ENCODE assay signal across 9 cellular contexts in the genomic region with DNA sequence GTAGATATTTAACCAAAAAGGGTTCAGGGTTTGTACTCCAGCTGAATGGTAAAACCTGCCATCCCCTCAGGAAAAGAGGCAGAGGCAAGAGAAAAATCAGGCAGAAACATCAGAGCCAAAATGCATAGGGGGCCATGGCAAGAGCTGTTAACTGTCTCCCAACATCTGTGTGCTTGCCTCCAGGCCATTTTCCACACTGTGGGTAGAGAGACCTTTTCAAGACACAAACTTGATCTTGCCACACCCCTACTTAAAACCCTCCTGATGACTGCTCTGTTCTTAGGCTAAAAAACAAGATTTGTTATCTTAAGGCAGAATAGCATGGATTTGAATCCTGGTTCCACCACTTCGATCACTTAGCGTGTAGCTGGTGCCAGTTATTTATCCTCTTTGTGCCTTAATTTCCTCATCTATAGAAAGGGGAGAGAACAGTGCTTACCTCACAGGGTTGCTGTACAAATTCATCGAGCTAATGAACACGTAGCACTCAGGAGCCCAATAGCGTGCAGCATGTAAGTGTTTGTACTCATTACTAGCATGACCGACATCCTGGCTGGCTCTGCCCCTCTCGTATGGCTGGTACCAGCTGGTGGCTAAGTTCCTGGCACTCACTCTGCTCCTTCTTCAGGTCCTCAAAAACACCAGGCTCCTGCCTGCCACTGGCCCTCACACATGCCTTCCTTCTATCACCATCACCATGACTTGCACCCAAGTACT. TPM values are rescaled to one million over a fixed set of nuclear protein-coding genes. Genes with fewer than 3 reads are reported as not detected.
DNase-seq lines count a peak whose midpoint lies in the region; ATAC-seq and TF ChIP-seq lines count a peak whose summit lies in the region.
"Had no signal": no experiment of that assay in that cellular context is flagged by ENCODE, and none has a peak within 500 bp of the region (broad histone marks: within the 10 kb centered on the region; RNA-seq: fewer than 3 reads in every experiment).

No MANE protein-coding gene starts in this region.

- 94% methylated on average over 7 of the region's 7 CpGs for WGBS in mesenchymal stem cell

- peak overlapping the region; percentile 38 to 86 (median 72) for H3K27ac Mint-ChIP-seq in CD4-positive, alpha-beta memory T cell
- peak overlapping the region; percentile 89 for H3K27ac Mint-ChIP-seq in activated naive CD8-positive, alpha-beta T cell treated with anti-CD3 and anti-CD28 coated beads, Interleukin-2, amount 50 U/mL, for 24 hours
- H3K27ac Mint-ChIP-seq: neural progenitor cell had no signal

- H3K4me2 ChIP-seq in mesenchymal stem cell (ENCODE audit: low read length, poor library complexity, severe bottlenecking), result no peak overlapping the region
- H3K4me2 ChIP-seq in osteoblast (ENCODE audit: insufficient read depth, low read length), result no peak overlapping the region

- peak; percentile 35 for ATAC-seq in activated naive CD8-positive, alpha-beta T cell treated with anti-CD3 and anti-CD28 coated beads, Interleukin-2, amount 50 U/mL, for 24 hours

- no peak overlapping the region for H2BK15ac ChIP-seq in mesenchymal stem cell (ENCODE audit: low read depth, poor library complexity, severe bottlenecking)

- peak overlapping the region in 4 of 8 donors; percentile 15 to 54 (median 36) for H3K4me3 Mint-ChIP-seq in CD4-positive, alpha-beta memory T cell
- peak overlapping the region; percentile 50 for H3K4me3 Mint-ChIP-seq in activated naive CD8-positive, alpha-beta T cell treated with anti-CD3 and anti-CD28 coated beads, Interleukin-2, amount 50 U/mL, for 24 hours
- H3K4me3 Mint-ChIP-seq: neural progenitor cell had no signal

- H3K4me3 ChIP-seq in CD4-positive, alpha-beta memory T cell (ENCODE audit: low read length in 2 of 2), result no peak overlapping the region
- H3K4me3 ChIP-seq in Jurkat, Clone E6-1 (ENCODE audit: low read length), result no peak overlapping the region
- no peak overlapping the region for H3K4me3 ChIP-seq in mesenchymal stem cell (ENCODE audit: insufficient read depth in 1 of 2, low read depth in 1 of 2, low read length in 2 of 2)
- H3K4me3 ChIP-seq in osteoblast (ENCODE audit: insufficient read depth, low read length), result no peak overlapping the region
- H3K4me3 ChIP-seq: neural progenitor cell had no signal

- H3K27me3 Mint-ChIP-seq in CD4-positive, alpha-beta memory T cell, result no peaks in the 10 kb centered on the region
- H3K27me3 Mint-ChIP-seq in activated naive CD8-positive, alpha-beta T cell treated with anti-CD3 and anti-CD28 coated beads, Interleukin-2, amount 50 U/mL, for 24 hours, result no peaks in the 10 kb centered on the region

- H3K9ac ChIP-seq in mesenchymal stem cell (ENCODE audit: low read length), result no peak overlapping the region
- H3K9ac ChIP-seq: neural progenitor cell had no signal

- H3K9me3 Mint-ChIP-seq in CD4-positive, alpha-beta memory T cell, result peaks cover 0 to 2% (median 0%) of the 10 kb centered on the region in 8 donors
- H3K9me3 Mint-ChIP-seq in activated naive CD8-positive, alpha-beta T cell treated with anti-CD3 and anti-CD28 coated beads, Interleukin-2, amount 50 U/mL, for 24 hours, result peaks cover 3% of the 10 kb centered on the region
- H3K9me3 Mint-ChIP-seq: neural progenitor cell had no signal

- no peak overlapping the region for H3K14ac ChIP-seq in mesenchymal stem cell (ENCODE audit: low read length in 2 of 2)

- H3K36me3 ChIP-seq in CD4-positive, alpha-beta memory T cell (ENCODE audit: insufficient read depth, low read length), result peaks cover under 1% of the 10 kb centered on the region
- H3K36me3 ChIP-seq in mesenchymal stem cell (ENCODE audit: control insufficient read depth in 1 of 2, insufficient read depth in 2 of 2, low read depth in 1 of 2, low read length in 2 of 2), result peaks cover 0 to 24% of the 10 kb centered on the region in 2 experiments
- H3K36me3 ChIP-seq in osteoblast (ENCODE audit: insufficient read depth, low read length), result peaks cover 8% of the 10 kb centered on the region
- H3K36me3 ChIP-seq: neural progenitor cell had no signal

- H4K8ac ChIP-seq in mesenchymal stem cell (ENCODE audit: low read length), result no peak overlapping the region

- CTCF ChIA-PET in CD4-positive, alpha-beta memory T cell (lab: Charles Lee; ENCODE audit: partially characterized antibody), result interaction anchor here (0.9 to 1.5 kb wide), 3 partner anchors 26 to 139 kb away, joined by 3 to 4 read pairs (median 4); a partner anchor contains a TSS

- no peak for TF ChIP-seq CTCF in osteoblast (IDR thresholded peaks at IDR 0.05; ENCODE audit: extremely low read depth, low read depth, low read length)

- no peak overlapping the region for H3K27ac ChIP-seq in CD4-positive, alpha-beta memory T cell (ENCODE audit: low read depth, low read length)
- H3K27ac ChIP-seq in mesenchymal stem cell (ENCODE audit: low read length, poor library complexity, severe bottlenecking) (no peak overlapping the region), osteoblast (ENCODE audit: low read depth, low read length) (no peak overlapping the region)
- H3K27ac ChIP-seq: neural progenitor cell had no signal

- no peak overlapping the region for H2AK5ac ChIP-seq in mesenchymal stem cell (ENCODE audit: low read length, severe bottlenecking)

- peaks cover 16% of the 10 kb centered on the region for H3K79me1 ChIP-seq in mesenchymal stem cell (replicated peaks; ENCODE audit: low read length, poor library complexity, severe bottlenecking)

- no peaks in the 10 kb centered on the region for H3K9me3 ChIP-seq in CD4-positive, alpha-beta memory T cell (ENCODE audit: control insufficient read depth in 1 of 2, low read length in 2 of 2)
- H3K9me3 ChIP-seq in mesenchymal stem cell (ENCODE audit: control insufficient read depth, low read length) (no peaks in the 10 kb centered on the region), osteoblast (ENCODE audit: low read depth, low read length) (no peaks in the 10 kb centered on the region)

- H2AFZ ChIP-seq in mesenchymal stem cell (ENCODE audit: low read depth, low read length), result no peak overlapping the region
- H2AFZ ChIP-seq in osteoblast (ENCODE audit: low read length), result no peak overlapping the region
- H2AFZ ChIP-seq: neural progenitor cell had no signal

- H3K4me1 Mint-ChIP-seq in CD4-positive, alpha-beta memory T cell, result peaks cover 56 to 84% (median 69%) of the 10 kb centered on the region in 4 donors
- peaks cover 83% of the 10 kb centered on the region for H3K4me1 Mint-ChIP-seq in activated naive CD8-positive, alpha-beta T cell treated with anti-CD3 and anti-CD28 coated beads, Interleukin-2, amount 50 U/mL, for 24 hours

- no peak overlapping the region for H2BK5ac ChIP-seq in mesenchymal stem cell (ENCODE audit: low read depth, low read length, poor library complexity, severe bottlenecking)

- no peak overlapping the region for H4K91ac ChIP-seq in mesenchymal stem cell (ENCODE audit: low read length)

- POLR2A ChIA-PET in CD4-positive, alpha-beta memory T cell (lab: Charles Lee; ENCODE audit: partially characterized antibody), result interaction anchor here (0.9 to 1.1 kb wide), 2 partner anchors 26 to 80 kb away, joined by 3 to 5 read pairs; a partner anchor contains a TSS

- H3K36me3 Mint-ChIP-seq in CD4-positive, alpha-beta memory T cell, result peaks cover 14 to 28% of the 10 kb centered on the region in 2 donors
- peaks cover 38% of the 10 kb centered on the region for H3K36me3 Mint-ChIP-seq in activated naive CD8-positive, alpha-beta T cell treated with anti-CD3 and anti-CD28 coated beads, Interleukin-2, amount 50 U/mL, for 24 hours (ENCODE audit: low read depth)
- H3K36me3 Mint-ChIP-seq: neural progenitor cell had no signal

- H3K79me2 ChIP-seq in osteoblast (ENCODE audit: insufficient read depth, low read length), result peaks cover 84% of the 10 kb centered on the region

- H3K23ac ChIP-seq in mesenchymal stem cell (ENCODE audit: low read length in 2 of 2), result no peak overlapping the region

- peaks cover 69% of the 10 kb centered on the region for H3K4me1 ChIP-seq in CD4-positive, alpha-beta memory T cell (ENCODE audit: insufficient read depth, low read length)
- peaks cover 9% of the 10 kb centered on the region for H3K4me1 ChIP-seq in mesenchymal stem cell (ENCODE audit: control insufficient read depth, insufficient read depth, low read depth, low read length)
- H3K4me1 ChIP-seq in osteoblast (ENCODE audit: insufficient read depth, low read length), result peaks cover 52% of the 10 kb centered on the region

- H3K27me3 ChIP-seq in CD4-positive, alpha-beta memory T cell (ENCODE audit: insufficient read depth, low read length), result no peaks in the 10 kb centered on the region
- no peaks in the 10 kb centered on the region for H3K27me3 ChIP-seq in mesenchymal stem cell (ENCODE audit: control insufficient read depth in 1 of 2, insufficient read depth in 1 of 2, low read length in 2 of 2)
- no peaks in the 10 kb centered on the region for H3K27me3 ChIP-seq in osteoblast (ENCODE audit: insufficient read depth, low read length)
- H3K27me3 ChIP-seq: neural progenitor cell had no signal

- H4K20me1 ChIP-seq in osteoblast (ENCODE audit: insufficient read depth, low read length), result peaks cover 60% of the 10 kb centered on the region

- DNase-seq in CD4-positive, alpha-beta memory T cell, result no peak
- peak; percentile 32 for DNase-seq in Jurkat, Clone E6-1 (ENCODE audit: low read depth, low spot score)
- no peak for DNase-seq in activated naive CD8-positive, alpha-beta T cell treated with anti-CD3 and anti-CD28 coated beads, Interleukin-2, amount 50 U/mL, for 24 hours
- no peak for DNase-seq in mesenchymal stem cell
- DNase-seq in osteoblast (ENCODE audit: insufficient read length, low spot score, missing footprints), result no peak
- DNase-seq in stimulated activated CD4-positive, alpha-beta T cell treated with anti-CD3 and anti-CD28 coated beads, Interleukin-4, amount 100 ng/mL, for 4 hours, result no peak
- no peak for DNase-seq in Kasumi-1 (lab: John Stamatoyannopoulos, UW)
- DNase-seq in GM19240 (ENCODE audit: insufficient read length, low spot score), result no peak

- intact Hi-C loops in CD4-positive, alpha-beta memory T cell (cut with micrococcal nuclease), result no loop called here

- H2BK120ac ChIP-seq in mesenchymal stem cell (ENCODE audit: low read depth, low read length), result no peak overlapping the region

- peak overlapping the region; percentile 4 to 32 for H2BK12ac ChIP-seq in mesenchymal stem cell (ENCODE audit: low read length in 2 of 2)

- H3K18ac ChIP-seq in mesenchymal stem cell (ENCODE audit: low read depth in 1 of 2, low read length in 2 of 2), result no peak overlapping the region

- no peak overlapping the region for H3K4ac ChIP-seq in mesenchymal stem cell (ENCODE audit: low read depth in 1 of 2, low read length in 2 of 2)

RNA-seq across cellular contexts. Expression of a gene that starts 25.8 kb away (rescaled TPM):
- 100 to 1,000 TPM; 129 to 131 TPM for total RNA-seq in CD4-positive, alpha-beta memory T cell
- polyA plus RNA-seq in CD4-positive, alpha-beta memory T cell, result 100 to 1,000 TPM; 103 to 147 TPM
- 38.7 TPM for polyA plus RNA-seq in Jurkat, Clone E6-1 (2012; ENCODE audit: insufficient read depth, insufficient read length)
- polyA plus RNA-seq in mesenchymal stem cell (2013, experiment 1 of 2), result 67.6 TPM
- polyA plus RNA-seq in mesenchymal stem cell (2013, experiment 2 of 2), result 66.8 TPM
- 197 and 206 TPM in 2 replicates for total RNA-seq in osteoblast
